15 cellular contexts compared by ENCODE assay signal in the genomic region with DNA sequence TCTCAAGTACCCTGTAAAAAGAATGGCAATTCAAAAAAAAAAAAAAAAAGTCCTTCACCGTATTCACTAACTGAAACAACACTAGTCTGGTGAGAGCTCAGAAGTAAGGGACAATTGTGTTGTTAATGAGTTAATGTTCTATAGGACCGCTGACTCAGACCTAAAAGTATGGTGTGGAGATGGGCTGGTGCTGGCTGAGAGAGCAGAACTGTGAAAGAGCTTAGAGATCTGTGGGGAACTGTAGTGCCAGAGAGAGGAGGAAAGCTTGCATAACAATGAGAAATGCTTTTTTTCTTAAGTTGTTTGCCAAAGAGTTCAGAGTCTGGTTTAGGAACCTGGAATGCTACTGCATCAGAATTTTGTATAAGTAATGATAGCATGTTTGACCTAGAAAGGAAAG.
A peak's percentile ranks its signal among the peaks of the same experiment; 100 is the strongest.
DNase-seq lines count a peak whose midpoint lies in the region; ATAC-seq, FAIRE-seq and TF ChIP-seq lines count a peak whose summit lies in the region.
"Had no signal": no experiment of that assay in that cellular context is flagged by ENCODE, and none has a peak within 500 bp of the region (broad histone marks: within the 10 kb centered on the region; RNA-seq: fewer than 3 reads in every experiment).

No MANE protein-coding gene starts in this region.

- no peaks in the 10 kb centered on the region for H3K9me3 ChIP-seq in heart right ventricle
- H3K9me3 ChIP-seq: esophagus muscularis mucosa had no signal

- H3K4me1 ChIP-seq in heart right ventricle, result no peaks in the 10 kb centered on the region
- H3K4me1 ChIP-seq: esophagus muscularis mucosa had no signal

- DNase-seq in GM18507 (ENCODE audit: extremely low spot score, insufficient read length, low read depth) (no peak), astrocyte of the hippocampus (ENCODE audit: low read depth, low spot score) (peak; percentile 55), islet precursor cell (peak; percentile 77), germinal center (ENCODE audit: low spot score) (no peak), glutamatergic neuron (no peak), cardiac septum (ENCODE audit: low spot score) (no peak), heart right ventricle (no peak)
- DNase-seq: activated T-cell treated with anti-CD3 and anti-CD28 coated beads, Interleukin-2, amount 50 U/mL, for 4 hours; amniotic stem cell; SHP77 treated with DMSO at 0.1 percent for 48 hours; stimulated activated CD4-positive, alpha-beta T cell treated with anti-CD3 and anti-CD28 coated beads, Interleukin-15, amount 100 ng/mL, for 24 hours had no signal

- peaks cover 2% of the 10 kb centered on the region for H3K27me3 Mint-ChIP-seq in glutamatergic neuron (ENCODE audit: unreplicated experiment)
- H3K27me3 Mint-ChIP-seq: B cell had no signal

- H3K4me3 ChIP-seq in heart right ventricle, result no peak overlapping the region
- H3K4me3 ChIP-seq: esophagus muscularis mucosa had no signal

- H3K36me3 Mint-ChIP-seq in glutamatergic neuron (ENCODE audit: unreplicated experiment), result no peaks in the 10 kb centered on the region

- ATAC-seq in HG02678 (IDR thresholded peaks at IDR 0.05; ENCODE audit: unreplicated experiment), result peak; percentile 86
- ATAC-seq in heart right ventricle, result no peak
- ATAC-seq: activated T-cell treated with anti-CD3 and anti-CD28 coated beads, Interleukin-2, amount 50 U/mL, for 4 hours; HCT116 had no signal

- H3K4me3 Mint-ChIP-seq in glutamatergic neuron (ENCODE audit: unreplicated experiment), result no peak overlapping the region
- H3K4me3 Mint-ChIP-seq: activated T-cell treated with anti-CD3 and anti-CD28 coated beads, Interleukin-2, amount 50 U/mL, for 4 hours; B cell had no signal

- H3K27ac Mint-ChIP-seq in glutamatergic neuron (ENCODE audit: unreplicated experiment), result no peak overlapping the region
- H3K27ac Mint-ChIP-seq: B cell had no signal

- intact Hi-C loops in cardiac septum (cut with DNase I), result no loop called here
- intact Hi-C loops in heart right ventricle (cut with DNase I), result no loop called here

- H3K9me3 Mint-ChIP-seq in glutamatergic neuron (ENCODE audit: unreplicated experiment), result peaks cover 1% of the 10 kb centered on the region
- H3K9me3 Mint-ChIP-seq: activated T-cell treated with anti-CD3 and anti-CD28 coated beads, Interleukin-2, amount 50 U/mL, for 4 hours had no signal

- H3K27ac ChIP-seq in heart right ventricle, result no peak overlapping the region
- H3K27ac ChIP-seq: esophagus muscularis mucosa had no signal

- no peaks in the 10 kb centered on the region for H3K36me3 ChIP-seq in heart right ventricle
- H3K36me3 ChIP-seq: esophagus muscularis mucosa had no signal

- FAIRE-seq in GM18507 (lab: Jason Lieb, UNC), result peak; percentile 78

- TF ChIP-seq CTCF in glutamatergic neuron (IDR thresholded peaks at IDR 0.05; ENCODE audit: partially characterized antibody, unreplicated experiment) (no peak), heart right ventricle (IDR thresholded peaks at IDR 0.05) (no peak)

- peaks cover 0 to 6% (median 0%) of the 10 kb centered on the region in 7 donors for H3K27me3 ChIP-seq in heart right ventricle

- peaks cover 7% of the 10 kb centered on the region for H3K4me1 Mint-ChIP-seq in glutamatergic neuron (ENCODE audit: low read depth, unreplicated experiment)
- H3K4me1 Mint-ChIP-seq: B cell had no signal

- 31% methylated on average over 2 of the region's 2 CpGs for WGBS in heart right ventricle, 2 donors

Comparison
In these comparisons a context has a peak if more than half of its experiments do, and no peak if none do; other contexts are left out.
1. DNase-seq: peak in astrocyte of the hippocampus (single experiment) and islet precursor cell (single experiment); none in GM18507 (single experiment), germinal center (single experiment), glutamatergic neuron (single experiment), cardiac septum (single experiment) and heart right ventricle (0 of 2).